In the genomic region with DNA sequence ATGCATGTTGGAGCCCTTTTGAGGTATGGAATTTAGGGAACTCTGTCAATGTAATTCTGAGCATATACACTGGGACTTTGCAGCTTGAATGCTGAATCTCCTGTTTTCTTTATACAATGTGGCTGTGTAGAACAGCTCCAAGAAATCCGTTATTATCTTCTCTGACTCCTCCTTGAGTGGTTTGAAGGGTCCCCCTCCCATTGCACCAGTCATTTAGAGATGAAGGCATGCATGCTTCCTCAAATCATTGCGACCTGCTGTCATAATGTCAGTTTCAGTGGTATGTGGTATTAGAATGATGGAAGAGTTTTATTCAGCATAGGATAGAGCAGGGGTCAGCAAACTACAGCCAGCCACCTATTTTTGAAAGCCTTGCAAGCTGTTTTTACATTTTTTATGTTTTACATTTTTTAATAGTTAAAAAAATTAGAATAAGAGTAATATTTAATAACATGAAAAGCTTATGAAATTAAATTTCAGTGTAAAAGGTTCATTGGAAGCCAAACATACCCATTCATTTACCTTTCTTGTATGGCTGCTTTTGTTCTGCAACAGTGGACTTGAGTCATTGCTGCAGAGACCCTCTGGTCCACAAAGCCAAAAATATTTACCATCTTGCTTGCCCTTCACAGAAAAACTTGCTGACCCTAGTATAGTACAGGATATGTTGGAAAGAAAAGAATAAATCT, we compare ENCODE assay signal across 8 cellular contexts. TPM values are rescaled to one million over a fixed set of nuclear protein-coding genes. Genes with fewer than 3 reads are reported as not detected.
DNase-seq lines count a peak whose midpoint lies in the region; ATAC-seq, FAIRE-seq and TF ChIP-seq lines count a peak whose summit lies in the region.

No MANE protein-coding gene starts in this region.

- no peaks in the 10 kb centered on the region for H3K27me3 Mint-ChIP-seq in Calu3 (ENCODE audit: unreplicated experiment)

- peaks cover 12% of the 10 kb centered on the region for H3K36me3 Mint-ChIP-seq in Calu3 (ENCODE audit: insufficient read depth, unreplicated experiment)
- peaks cover 0 to 12% of the 10 kb centered on the region in 2 donors for H3K36me3 Mint-ChIP-seq in activated naive CD4-positive, alpha-beta T cell treated with anti-CD3 and anti-CD28 coated beads, Interleukin-2, amount 50 U/mL, for 72 hours

- peak overlapping the region; percentile 52 for H3K4me3 Mint-ChIP-seq in Calu3 (ENCODE audit: low read depth, unreplicated experiment)

- no peak for DNase-seq in Calu3
- DNase-seq in activated naive CD4-positive, alpha-beta T cell treated with anti-CD3 and anti-CD28 coated beads, Interleukin-2, amount 50 U/mL, for 72 hours (ENCODE audit: low spot score in 2 of 2): peak; percentile 45 to 62
- no peak for DNase-seq in cardiac septum (ENCODE audit: low spot score)
- DNase-seq in HTR-8/SVneo (ENCODE audit: insufficient read length, low spot score): no peak
- DNase-seq in amniotic stem cell (lab: John Stamatoyannopoulos, UW): no peak
- no peak for DNase-seq in NCI-H748 treated with DMSO at 0.1 percent for 48 hours (lab: John Stamatoyannopoulos, UW)

- no peak for TF ChIP-seq CTCF in Calu3 (IDR thresholded peaks at IDR 0.05; ENCODE audit: unreplicated experiment)

- H3K4me1 Mint-ChIP-seq in Calu3 (ENCODE audit: low read depth, unreplicated experiment): peaks cover 70% of the 10 kb centered on the region

- no peaks in the 10 kb centered on the region for H3K9me3 Mint-ChIP-seq in Calu3 (ENCODE audit: low read depth, unreplicated experiment)
- H3K9me3 Mint-ChIP-seq in activated naive CD4-positive, alpha-beta T cell treated with anti-CD3 and anti-CD28 coated beads, Interleukin-2, amount 50 U/mL, for 72 hours: no peaks in the 10 kb centered on the region

- ATAC-seq in GM19438 (IDR thresholded peaks at IDR 0.05; ENCODE audit: low read depth, unreplicated experiment): peak; percentile 68
- peak; percentile 69 for ATAC-seq in HG03354 (IDR thresholded peaks at IDR 0.05; ENCODE audit: poor library complexity, severe bottlenecking, unreplicated experiment)
- peak; percentile 73 to 78 for ATAC-seq in activated naive CD4-positive, alpha-beta T cell treated with anti-CD3 and anti-CD28 coated beads, Interleukin-2, amount 50 U/mL, for 72 hours

- no TSS peak for BruUV-seq in Calu3 (replicated peaks; lab: Mats Ljungman, UMichigan)

- H3K27ac Mint-ChIP-seq in Calu3 (ENCODE audit: unreplicated experiment): peak overlapping the region; percentile 96
- peak overlapping the region; percentile 61 to 72 for H3K27ac Mint-ChIP-seq in activated naive CD4-positive, alpha-beta T cell treated with anti-CD3 and anti-CD28 coated beads, Interleukin-2, amount 50 U/mL, for 72 hours

- CTCF ChIA-PET in Calu3 (lab: Charles Lee): interaction anchor here (0.5 to 1.8 kb wide), 4 partner anchors 8 to 235 kb away, joined by 3 to 8 read pairs (median 4); a partner anchor contains a TSS

- intact Hi-C loops in Calu3 (cut with micrococcal nuclease; ENCODE audit: unreplicated experiment): loop anchor here (1.0 to 5.0 kb wide), 3 partner anchors 8 to 659 kb away; a partner anchor contains a TSS
- intact Hi-C loops in cardiac septum (cut with DNase I): no loop called here

- FAIRE-seq in HTR-8/SVneo (lab: Jason Lieb, UNC): no peak

RNA-seq across cellular contexts. Expression of a gene that starts 8.1 kb away (rescaled TPM):
- 35.9 and 53.5 TPM in 2 replicates for total RNA-seq in Calu3 (2022)
- total RNA-seq in activated naive CD4-positive, alpha-beta T cell treated with anti-CD3 and anti-CD28 coated beads, Interleukin-2, amount 50 U/mL, for 72 hours: 10 to 100 TPM; 52.0 to 71.9 TPM
- total RNA-seq in cardiac septum: 40.3 TPM

Comparison
In these comparisons a context has a peak if more than half of its experiments do, and no peak if none do; other contexts are left out.
1. DNase-seq: peak in activated naive CD4-positive, alpha-beta T cell treated with anti-CD3 and anti-CD28 coated beads, Interleukin-2, amount 50 U/mL, for 72 hours (2 of 2); none in Calu3 (single experiment), cardiac septum (single experiment), HTR-8/SVneo (single experiment), amniotic stem cell (single experiment) and NCI-H748 treated with DMSO at 0.1 percent for 48 hours (single experiment).
2. Peak in every context shown above with its lines, with median percentiles within 50 percentile points of each other: ATAC-seq.